ENCODE assay signal across 16 cellular contexts in the genomic region with DNA sequence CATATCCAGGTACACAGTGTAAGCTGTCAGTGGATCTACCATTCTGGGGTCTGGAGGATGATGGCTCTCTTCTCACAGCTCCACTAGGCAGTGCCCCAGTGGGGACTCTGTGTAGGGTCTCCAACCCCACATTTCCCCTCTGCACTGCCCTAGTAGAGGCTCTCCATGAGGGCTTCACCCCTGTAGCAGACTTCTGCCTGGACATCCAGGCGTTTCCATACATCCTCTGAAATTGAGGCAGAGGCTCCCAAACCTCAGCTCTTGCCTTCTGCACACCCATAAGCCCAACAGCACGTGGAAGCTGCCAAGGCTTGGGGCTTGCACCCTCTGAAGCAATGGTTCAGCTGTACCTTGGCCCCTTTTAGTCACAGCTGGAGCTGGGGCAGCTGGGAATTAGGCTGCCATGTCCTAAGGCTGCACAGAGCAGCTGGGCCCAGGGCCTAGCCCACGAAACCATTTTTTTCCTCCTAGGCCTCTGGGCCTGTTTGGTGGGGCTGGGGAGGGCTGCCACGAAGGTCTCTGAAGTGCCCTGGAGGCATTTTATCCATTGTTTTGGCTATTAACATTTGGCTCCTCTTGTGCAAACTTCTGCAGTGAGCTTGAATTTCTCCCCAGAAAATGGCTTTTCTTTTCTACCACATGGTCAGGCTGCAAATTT.
DNase-seq lines count a peak whose midpoint lies in the region; ATAC-seq and TF ChIP-seq lines count a peak whose summit lies in the region.
"Had no signal": no experiment of that assay in that cellular context is flagged by ENCODE, and none has a peak within 500 bp of the region (broad histone marks: within the 10 kb centered on the region; RNA-seq: fewer than 3 reads in every experiment).

No MANE protein-coding gene starts in this region.

- no peaks in the 10 kb centered on the region for H3K4me1 Mint-ChIP-seq in activated CD4-positive, alpha-beta T cell treated with anti-CD3 and anti-CD28 coated beads for 36 hours
- H3K4me1 Mint-ChIP-seq: CD4-positive, alpha-beta memory T cell had no signal

- 91 to 95% methylated on average over 4 of the region's 4 CpGs for WGBS in sigmoid colon, 2 donors
- WGBS in psoas muscle, 3 donors: 85 to 98% (median 94%) methylated on average over 4 of the region's 4 CpGs

- H3K27me3 ChIP-seq in DND-41 (ENCODE audit: insufficient read depth, low read length, poor library complexity) (no peaks in the 10 kb centered on the region), colonic mucosa (no peaks in the 10 kb centered on the region), sigmoid colon (no peaks in the 10 kb centered on the region), psoas muscle (ENCODE audit: insufficient read depth in 3 of 3, low read length in 2 of 3) (no peaks in the 10 kb centered on the region)

- DNase-seq in activated CD4-positive, alpha-beta T cell treated with anti-CD3 and anti-CD28 coated beads for 36 hours: peak; percentile 7
- no peak for DNase-seq in activated CD4-positive, alpha-beta T cell treated with anti-CD3 and anti-CD28 coated beads for 48 hours
- DNase-seq in DND-41 (peak; percentile 7), OCI-LY7 (ENCODE audit: low spot score) (peak; percentile 26), colonic mucosa (no peak), sigmoid colon (no peak), psoas muscle (no peak)
- DNase-seq: 8988T; C1 segment of cervical spinal cord; CD4-positive, alpha-beta memory T cell; DMS53; IMR-90; Karpas-422; KBM-7 had no signal

- H3K4me3 ChIP-seq in DND-41 (ENCODE audit: low read depth in 1 of 2, low read length in 2 of 2) (no peak overlapping the region), OCI-LY7 (ENCODE audit: low read depth, low read length, poor library complexity, severe bottlenecking) (no peak overlapping the region), iPS-18c (ENCODE audit: insufficient read depth, low read depth, low read length) (peak overlapping the region; percentile 17; the same call in 1 of the 2 replicates), colonic mucosa (no peak overlapping the region), sigmoid colon (no peak overlapping the region), psoas muscle (no peak overlapping the region)
- H3K4me3 ChIP-seq: HAP-1 had no signal

- no peak for TF ChIP-seq POLR2A in sigmoid colon (IDR thresholded peaks at IDR 0.05)

- BruUV-seq in OCI-LY7 (replicated peaks; lab: Mats Ljungman, UMichigan): no TSS peak

- H2AFZ ChIP-seq in DND-41 (ENCODE audit: low read depth, low read length) (no peak overlapping the region), OCI-LY7 (ENCODE audit: low read length) (no peak overlapping the region)

- no peak overlapping the region for H3K4me3 Mint-ChIP-seq in activated CD4-positive, alpha-beta T cell treated with anti-CD3 and anti-CD28 coated beads for 36 hours
- H3K4me3 Mint-ChIP-seq: CD4-positive, alpha-beta memory T cell had no signal

- H3K36me3 Mint-ChIP-seq in activated CD4-positive, alpha-beta T cell treated with anti-CD3 and anti-CD28 coated beads for 36 hours (ENCODE audit: low read depth): peaks cover 55% of the 10 kb centered on the region

- POLR2A ChIA-PET in activated CD4-positive, alpha-beta T cell treated with anti-CD3 and anti-CD28 coated beads for 36 hours (lab: Charles Lee): no interaction called here
- POLR2A ChIA-PET in OCI-LY7 (lab: Charles Lee): interaction anchor here (0.7 kb wide), 1 partner anchor 353 kb away, joined by 3 read pairs; no protein-coding TSS in a partner anchor

- TF ChIP-seq CTCF in DND-41 (IDR thresholded peaks at IDR 0.05; ENCODE audit: borderline replicate concordance, extremely low read depth, low read length, poor library complexity, severe bottlenecking): no peak
- TF ChIP-seq CTCF in OCI-LY7 (conservative IDR thresholded peaks at IDR 0.05; ENCODE audit: low read length): no peak
- TF ChIP-seq CTCF in colonic mucosa (IDR thresholded peaks at IDR 0.05): no peak
- no peak for TF ChIP-seq CTCF in sigmoid colon (IDR thresholded peaks at IDR 0.05)
- no peak for TF ChIP-seq CTCF in psoas muscle (IDR thresholded peaks at IDR 0.05)

- TF ChIP-seq EP300 in sigmoid colon (IDR thresholded peaks at IDR 0.05): no peak

- H3K27me3 Mint-ChIP-seq in activated CD4-positive, alpha-beta T cell treated with anti-CD3 and anti-CD28 coated beads for 36 hours: no peaks in the 10 kb centered on the region
- H3K27me3 Mint-ChIP-seq: CD4-positive, alpha-beta memory T cell had no signal

- H3K9me3 ChIP-seq in DND-41 (ENCODE audit: insufficient read depth, low read length, severe bottlenecking) (peaks cover 21% of the 10 kb centered on the region), OCI-LY7 (ENCODE audit: low read length) (peaks cover 11% of the 10 kb centered on the region; the same call in 1 of the 2 replicates), iPS-18c (ENCODE audit: control insufficient read depth, insufficient read depth, low read length) (peaks cover 13% of the 10 kb centered on the region), colonic mucosa (no peaks in the 10 kb centered on the region), sigmoid colon (peaks cover 0 to 9% (median 3%) of the 10 kb centered on the region in 4 donors), psoas muscle (peaks cover 11% of the 10 kb centered on the region)

- ATAC-seq in activated CD4-positive, alpha-beta T cell treated with anti-CD3 and anti-CD28 coated beads for 36 hours: no peak
- ATAC-seq in DND-41 (ENCODE audit: insufficient read depth, low read depth) (no peak), psoas muscle (no peak)

- H3K4me2 ChIP-seq in DND-41 (ENCODE audit: insufficient read depth, low read length): no peak overlapping the region
- H3K4me2 ChIP-seq in OCI-LY7 (ENCODE audit: low read length): no peak overlapping the region

- H3K9ac ChIP-seq in DND-41 (ENCODE audit: low read depth, low read length) (no peak overlapping the region), colonic mucosa (ENCODE audit: low read depth in 2 of 2, low read length in 2 of 2) (no peak overlapping the region)

- H3K27ac Mint-ChIP-seq in activated CD4-positive, alpha-beta T cell treated with anti-CD3 and anti-CD28 coated beads for 36 hours: no peak overlapping the region
- H3K27ac Mint-ChIP-seq: CD4-positive, alpha-beta memory T cell had no signal

- H3K79me2 ChIP-seq in DND-41 (ENCODE audit: insufficient read depth, low read length) (no peaks in the 10 kb centered on the region), OCI-LY7 (ENCODE audit: insufficient read depth, low read depth, low read length) (no peaks in the 10 kb centered on the region)

- peaks cover 14% of the 10 kb centered on the region for H3K9me3 Mint-ChIP-seq in activated CD4-positive, alpha-beta T cell treated with anti-CD3 and anti-CD28 coated beads for 36 hours (ENCODE audit: low read depth)

- H3K9me2 ChIP-seq in OCI-LY7 (ENCODE audit: insufficient read depth, low read length): no peaks in the 10 kb centered on the region

- intact Hi-C loops in activated CD4-positive, alpha-beta T cell treated with anti-CD3 and anti-CD28 coated beads for 36 hours (cut with DNase I, micrococcal nuclease): no loop called here
- intact Hi-C loops in OCI-LY7 (cut with micrococcal nuclease; ENCODE audit: unreplicated experiment) (no loop called here), colonic mucosa (cut with DNase I) (no loop called here), sigmoid colon (cut with DNase I) (no loop called here), psoas muscle (cut with DNase I) (loop anchor here in 1 of 2 donors (5.0 kb wide), 1 partner anchor 62 kb away; no protein-coding TSS in a partner anchor)

- H3K27ac ChIP-seq in DND-41 (ENCODE audit: low read length): no peak overlapping the region
- no peak overlapping the region for H3K27ac ChIP-seq in OCI-LY7 (ENCODE audit: low read depth, low read length, poor library complexity, severe bottlenecking)
- no peak overlapping the region for H3K27ac ChIP-seq in colonic mucosa
- H3K27ac ChIP-seq in sigmoid colon: no peak overlapping the region
- no peak overlapping the region for H3K27ac ChIP-seq in psoas muscle

- H3K4me1 ChIP-seq in DND-41 (ENCODE audit: insufficient read depth, low read length) (no peaks in the 10 kb centered on the region), OCI-LY7 (ENCODE audit: insufficient read depth, low read length, poor library complexity, severe bottlenecking) (no peaks in the 10 kb centered on the region), colonic mucosa (no peaks in the 10 kb centered on the region), sigmoid colon (peaks cover 0 to 4% (median 0%) of the 10 kb centered on the region in 4 donors), psoas muscle (no peaks in the 10 kb centered on the region)
- H3K4me1 ChIP-seq: HAP-1 had no signal

- CTCF ChIA-PET in activated CD4-positive, alpha-beta T cell treated with anti-CD3 and anti-CD28 coated beads for 36 hours (lab: Charles Lee): interaction anchor here (0.6 kb wide), 1 partner anchor 285 kb away, joined by 5 read pairs; no protein-coding TSS in a partner anchor
- CTCF ChIA-PET in OCI-LY7 (lab: Charles Lee; ENCODE audit: unreplicated experiment): no interaction called here

- no peaks in the 10 kb centered on the region for H4K20me1 ChIP-seq in DND-41 (ENCODE audit: insufficient read depth, low read length)
- H4K20me1 ChIP-seq in OCI-LY7 (ENCODE audit: insufficient read depth, low read length): no peaks in the 10 kb centered on the region

- peaks cover 25% of the 10 kb centered on the region; the same call in 1 of the 2 replicates for H3K36me3 ChIP-seq in DND-41 (ENCODE audit: insufficient read depth, low read length)
- H3K36me3 ChIP-seq in OCI-LY7 (ENCODE audit: insufficient read depth, low read length): peaks cover 47% of the 10 kb centered on the region
- H3K36me3 ChIP-seq in colonic mucosa: no peaks in the 10 kb centered on the region
- peaks cover 0 to 16% (median 0%) of the 10 kb centered on the region in 4 donors for H3K36me3 ChIP-seq in sigmoid colon
- H3K36me3 ChIP-seq in psoas muscle (ENCODE audit: insufficient read depth in 1 of 2, low read depth in 1 of 2): peaks cover 5 to 13% of the 10 kb centered on the region in 2 donors

Comparison
In these comparisons a context has a peak if more than half of its experiments do, and no peak if none do; other contexts are left out.
1. DNase-seq: peak in activated CD4-positive, alpha-beta T cell treated with anti-CD3 and anti-CD28 coated beads for 36 hours (single experiment), DND-41 (single experiment) and OCI-LY7 (single experiment); none in activated CD4-positive, alpha-beta T cell treated with anti-CD3 and anti-CD28 coated beads for 48 hours (single experiment), colonic mucosa (single experiment), sigmoid colon (single experiment) and psoas muscle (0 of 2).